Comparison of ENCODE assay signal across 1 cellular context in the genomic region with DNA sequence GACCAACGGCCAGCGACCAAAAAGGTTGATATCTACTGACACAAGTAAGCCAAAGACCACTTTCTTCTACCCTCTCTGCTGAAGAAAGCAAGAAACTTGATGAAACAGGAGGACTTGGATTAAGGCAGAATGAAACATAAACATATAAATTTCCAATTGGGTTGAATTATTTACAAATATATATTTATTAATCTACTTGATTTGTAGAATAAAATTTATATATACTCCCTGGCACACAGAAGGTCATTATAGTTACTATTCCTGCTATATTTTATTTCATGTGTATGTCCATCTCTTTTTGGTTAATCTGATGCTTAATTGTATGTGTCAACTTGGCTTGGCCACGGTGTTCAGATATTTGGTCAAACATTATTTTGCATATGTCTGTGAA.
TF ChIP-seq lines count a peak whose summit lies in the region.

No MANE protein-coding gene starts in this region.

TF ChIP-seq in HepG2, 621 proteins besides CTCF, POLR2A, EP300 and RAD21 (continues in another document):
- TF ChIP-seq, protein P1, sequence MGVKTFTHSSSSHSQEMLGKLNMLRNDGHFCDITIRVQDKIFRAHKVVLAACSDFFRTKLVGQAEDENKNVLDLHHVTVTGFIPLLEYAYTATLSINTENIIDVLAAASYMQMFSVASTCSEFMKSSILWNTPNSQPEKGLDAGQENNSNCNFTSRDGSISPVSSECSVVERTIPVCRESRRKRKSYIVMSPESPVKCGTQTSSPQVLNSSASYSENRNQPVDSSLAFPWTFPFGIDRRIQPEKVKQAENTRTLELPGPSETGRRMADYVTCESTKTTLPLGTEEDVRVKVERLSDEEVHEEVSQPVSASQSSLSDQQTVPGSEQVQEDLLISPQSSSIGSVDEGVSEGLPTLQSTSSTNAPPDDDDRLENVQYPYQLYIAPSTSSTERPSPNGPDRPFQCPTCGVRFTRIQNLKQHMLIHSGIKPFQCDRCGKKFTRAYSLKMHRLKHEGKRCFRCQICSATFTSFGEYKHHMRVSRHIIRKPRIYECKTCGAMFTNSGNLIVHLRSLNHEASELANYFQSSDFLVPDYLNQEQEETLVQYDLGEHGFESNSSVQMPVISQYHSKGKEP (CRISPR knock-in tag; IDR thresholded peaks at IDR 0.05) = no peak
- TF ChIP-seq KDM4B (CRISPR knock-in tag; IDR thresholded peaks at IDR 0.05) (no peak), PRMT3 (CRISPR knock-in tag; IDR thresholded peaks at IDR 0.05; ENCODE audit: borderline replicate concordance, low read depth) (no peak), KDM2A (CRISPR knock-in tag; IDR thresholded peaks at IDR 0.05; ENCODE audit: borderline replicate concordance, low read depth) (no peak), ETV6 (CRISPR knock-in tag; conservative IDR thresholded peaks at IDR 0.05) (no peak), ZSCAN30 (CRISPR knock-in tag; IDR thresholded peaks at IDR 0.05) (0 out of 2 replicates have a peak, but pooled peaks have one; percentile 33), PAWR (CRISPR knock-in tag; IDR thresholded peaks at IDR 0.05; ENCODE audit: borderline replicate concordance) (no peak), ZFP36L1 (CRISPR knock-in tag; IDR thresholded peaks at IDR 0.05) (0 out of 2 replicates have a peak, but pooled peaks have one; percentile 3), HMG20B (CRISPR knock-in tag; conservative IDR thresholded peaks at IDR 0.05) (no peak), NKX3-1 (CRISPR knock-in tag; IDR thresholded peaks at IDR 0.05) (0 out of 2 replicates have a peak, but pooled peaks have one; percentile 62), ZNF761 (CRISPR knock-in tag; conservative IDR thresholded peaks at IDR 0.05) (0 out of 2 replicates have a peak, but pooled peaks have one; percentile 2), NFIC (IDR thresholded peaks at IDR 0.05; ENCODE audit: low read length) (0 out of 2 replicates have a peak, but pooled peaks have one; percentile 7), NAIF1 (CRISPR knock-in tag; IDR thresholded peaks at IDR 0.05; ENCODE audit: borderline replicate concordance) (0 out of 2 replicates have a peak, but pooled peaks have one; percentile 46), EHMT2 (IDR thresholded peaks at IDR 0.05; ENCODE audit: borderline replicate concordance, low read depth, low read length) (no peak), SMARCE1 (IDR thresholded peaks at IDR 0.05; ENCODE audit: borderline replicate concordance) (no peak), ZMYM2 (CRISPR knock-in tag; IDR thresholded peaks at IDR 0.05) (peak; percentile 10; the same call in 1 of the 2 replicates), BCL6 (CRISPR knock-in tag; IDR thresholded peaks at IDR 0.05) (no peak), GFI1 (CRISPR knock-in tag; IDR thresholded peaks at IDR 0.05; ENCODE audit: borderline replicate concordance) (no peak), NBN (conservative IDR thresholded peaks at IDR 0.05) (no peak), RFX5 (IDR thresholded peaks at IDR 0.05; ENCODE audit: low read depth, low read length) (no peak), HNRNPL (IDR thresholded peaks at IDR 0.05; ENCODE audit: low read depth, low read length) (0 out of 2 replicates have a peak, but pooled peaks have one; percentile 43), HDAC2 (CRISPR knock-in tag; IDR thresholded peaks at IDR 0.05) (no peak), DNMT1 (CRISPR knock-in tag; IDR thresholded peaks at IDR 0.05) (no peak), ELF4 (CRISPR knock-in tag; IDR thresholded peaks at IDR 0.05; ENCODE audit: borderline replicate concordance) (no peak), SALL2 (CRISPR knock-in tag; IDR thresholded peaks at IDR 0.05) (no peak), SOX6 (IDR thresholded peaks at IDR 0.05) (no peak), SOX6 (CRISPR knock-in tag; IDR thresholded peaks at IDR 0.05) (no peak), SIN3B (IDR thresholded peaks at IDR 0.05; ENCODE audit: low read length) (no peak), CBFB (CRISPR knock-in tag; IDR thresholded peaks at IDR 0.05) (no peak), RARA (CRISPR knock-in tag; IDR thresholded peaks at IDR 0.05) (no peak), RBFOX2 (IDR thresholded peaks at IDR 0.05; ENCODE audit: low read depth, low read length) (peak; percentile 73), ZBTB7B (CRISPR knock-in tag; IDR thresholded peaks at IDR 0.05) (no peak), RARG (CRISPR knock-in tag; IDR thresholded peaks at IDR 0.05; ENCODE audit: low read depth) (0 out of 2 replicates have a peak, but pooled peaks have one; percentile 21), TARDBP (CRISPR knock-in tag; IDR thresholded peaks at IDR 0.05) (no peak), TCF7L2 (IDR thresholded peaks at IDR 0.05; ENCODE audit: low read depth, low read length) (0 out of 2 replicates have a peak, but pooled peaks have one; percentile 59), ZNF543 (CRISPR knock-in tag; IDR thresholded peaks at IDR 0.05) (0 out of 2 replicates have a peak, but pooled peaks have one; percentile 14), ZSCAN31 (CRISPR knock-in tag; IDR thresholded peaks at IDR 0.05; ENCODE audit: low read depth) (no peak), TAF1 (CRISPR knock-in tag; IDR thresholded peaks at IDR 0.05) (no peak), CHCHD3 (CRISPR knock-in tag; IDR thresholded peaks at IDR 0.05) (no peak), PCBP2 (optimal IDR thresholded peaks at IDR 0.05; ENCODE audit: low read depth, low read length, poor library complexity, severe bottlenecking) (no peak), KMT2B (CRISPR knock-in tag; IDR thresholded peaks at IDR 0.05) (no peak), SKI (IDR thresholded peaks at IDR 0.05; ENCODE audit: partially characterized antibody) (no peak)
- TF ChIP-seq, protein P2, sequence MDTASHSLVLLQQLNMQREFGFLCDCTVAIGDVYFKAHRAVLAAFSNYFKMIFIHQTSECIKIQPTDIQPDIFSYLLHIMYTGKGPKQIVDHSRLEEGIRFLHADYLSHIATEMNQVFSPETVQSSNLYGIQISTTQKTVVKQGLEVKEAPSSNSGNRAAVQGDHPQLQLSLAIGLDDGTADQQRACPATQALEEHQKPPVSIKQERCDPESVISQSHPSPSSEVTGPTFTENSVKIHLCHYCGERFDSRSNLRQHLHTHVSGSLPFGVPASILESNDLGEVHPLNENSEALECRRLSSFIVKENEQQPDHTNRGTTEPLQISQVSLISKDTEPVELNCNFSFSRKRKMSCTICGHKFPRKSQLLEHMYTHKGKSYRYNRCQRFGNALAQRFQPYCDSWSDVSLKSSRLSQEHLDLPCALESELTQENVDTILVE (CRISPR knock-in tag; IDR thresholded peaks at IDR 0.05) = no peak
- TF ChIP-seq, protein P3, sequence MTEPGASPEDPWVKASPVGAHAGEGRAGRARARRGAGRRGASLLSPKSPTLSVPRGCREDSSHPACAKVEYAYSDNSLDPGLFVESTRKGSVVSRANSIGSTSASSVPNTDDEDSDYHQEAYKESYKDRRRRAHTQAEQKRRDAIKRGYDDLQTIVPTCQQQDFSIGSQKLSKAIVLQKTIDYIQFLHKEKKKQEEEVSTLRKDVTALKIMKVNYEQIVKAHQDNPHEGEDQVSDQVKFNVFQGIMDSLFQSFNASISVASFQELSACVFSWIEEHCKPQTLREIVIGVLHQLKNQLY (CRISPR knock-in tag; IDR thresholded peaks at IDR 0.05) = no peak
- TF ChIP-seq, protein P4, sequence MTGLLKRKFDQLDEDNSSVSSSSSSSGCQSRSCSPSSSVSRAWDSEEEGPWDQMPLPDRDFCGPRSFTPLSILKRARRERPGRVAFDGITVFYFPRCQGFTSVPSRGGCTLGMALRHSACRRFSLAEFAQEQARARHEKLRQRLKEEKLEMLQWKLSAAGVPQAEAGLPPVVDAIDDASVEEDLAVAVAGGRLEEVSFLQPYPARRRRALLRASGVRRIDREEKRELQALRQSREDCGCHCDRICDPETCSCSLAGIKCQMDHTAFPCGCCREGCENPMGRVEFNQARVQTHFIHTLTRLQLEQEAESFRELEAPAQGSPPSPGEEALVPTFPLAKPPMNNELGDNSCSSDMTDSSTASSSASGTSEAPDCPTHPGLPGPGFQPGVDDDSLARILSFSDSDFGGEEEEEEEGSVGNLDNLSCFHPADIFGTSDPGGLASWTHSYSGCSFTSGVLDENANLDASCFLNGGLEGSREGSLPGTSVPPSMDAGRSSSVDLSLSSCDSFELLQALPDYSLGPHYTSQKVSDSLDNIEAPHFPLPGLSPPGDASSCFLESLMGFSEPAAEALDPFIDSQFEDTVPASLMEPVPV (CRISPR knock-in tag; IDR thresholded peaks at IDR 0.05) = 0 out of 2 replicates have a peak, but pooled peaks have one; percentile 2
- TF ChIP-seq, protein P5, sequence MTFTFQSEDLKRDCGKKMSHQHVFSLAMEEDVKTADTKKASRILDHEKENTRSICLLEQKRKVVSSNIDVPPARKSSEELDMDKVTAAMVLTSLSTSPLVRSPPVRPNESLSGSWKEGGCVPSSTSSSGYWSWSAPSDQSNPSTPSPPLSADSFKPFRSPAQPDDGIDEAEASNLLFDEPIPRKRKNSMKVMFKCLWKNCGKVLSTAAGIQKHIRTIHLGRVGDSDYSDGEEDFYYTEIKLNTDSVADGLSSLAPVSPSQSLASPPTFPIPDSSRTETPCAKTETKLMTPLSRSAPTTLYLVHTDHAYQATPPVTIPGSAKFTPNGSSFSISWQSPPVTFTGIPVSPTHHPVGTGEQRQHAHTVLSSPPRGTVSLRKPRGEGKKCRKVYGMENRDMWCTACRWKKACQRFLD (CRISPR knock-in tag; IDR thresholded peaks at IDR 0.05; ENCODE audit: borderline replicate concordance) = no peak
- TF ChIP-seq, protein P6, sequence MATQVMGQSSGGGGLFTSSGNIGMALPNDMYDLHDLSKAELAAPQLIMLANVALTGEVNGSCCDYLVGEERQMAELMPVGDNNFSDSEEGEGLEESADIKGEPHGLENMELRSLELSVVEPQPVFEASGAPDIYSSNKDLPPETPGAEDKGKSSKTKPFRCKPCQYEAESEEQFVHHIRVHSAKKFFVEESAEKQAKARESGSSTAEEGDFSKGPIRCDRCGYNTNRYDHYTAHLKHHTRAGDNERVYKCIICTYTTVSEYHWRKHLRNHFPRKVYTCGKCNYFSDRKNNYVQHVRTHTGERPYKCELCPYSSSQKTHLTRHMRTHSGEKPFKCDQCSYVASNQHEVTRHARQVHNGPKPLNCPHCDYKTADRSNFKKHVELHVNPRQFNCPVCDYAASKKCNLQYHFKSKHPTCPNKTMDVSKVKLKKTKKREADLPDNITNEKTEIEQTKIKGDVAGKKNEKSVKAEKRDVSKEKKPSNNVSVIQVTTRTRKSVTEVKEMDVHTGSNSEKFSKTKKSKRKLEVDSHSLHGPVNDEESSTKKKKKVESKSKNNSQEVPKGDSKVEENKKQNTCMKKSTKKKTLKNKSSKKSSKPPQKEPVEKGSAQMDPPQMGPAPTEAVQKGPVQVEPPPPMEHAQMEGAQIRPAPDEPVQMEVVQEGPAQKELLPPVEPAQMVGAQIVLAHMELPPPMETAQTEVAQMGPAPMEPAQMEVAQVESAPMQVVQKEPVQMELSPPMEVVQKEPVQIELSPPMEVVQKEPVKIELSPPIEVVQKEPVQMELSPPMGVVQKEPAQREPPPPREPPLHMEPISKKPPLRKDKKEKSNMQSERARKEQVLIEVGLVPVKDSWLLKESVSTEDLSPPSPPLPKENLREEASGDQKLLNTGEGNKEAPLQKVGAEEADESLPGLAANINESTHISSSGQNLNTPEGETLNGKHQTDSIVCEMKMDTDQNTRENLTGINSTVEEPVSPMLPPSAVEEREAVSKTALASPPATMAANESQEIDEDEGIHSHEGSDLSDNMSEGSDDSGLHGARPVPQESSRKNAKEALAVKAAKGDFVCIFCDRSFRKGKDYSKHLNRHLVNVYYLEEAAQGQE (IDR thresholded peaks at IDR 0.05; ENCODE audit: borderline replicate concordance in 1 of 2, low read depth in 1 of 2, low read length in 2 of 2) = no peak
- TF ChIP-seq, protein P7, sequence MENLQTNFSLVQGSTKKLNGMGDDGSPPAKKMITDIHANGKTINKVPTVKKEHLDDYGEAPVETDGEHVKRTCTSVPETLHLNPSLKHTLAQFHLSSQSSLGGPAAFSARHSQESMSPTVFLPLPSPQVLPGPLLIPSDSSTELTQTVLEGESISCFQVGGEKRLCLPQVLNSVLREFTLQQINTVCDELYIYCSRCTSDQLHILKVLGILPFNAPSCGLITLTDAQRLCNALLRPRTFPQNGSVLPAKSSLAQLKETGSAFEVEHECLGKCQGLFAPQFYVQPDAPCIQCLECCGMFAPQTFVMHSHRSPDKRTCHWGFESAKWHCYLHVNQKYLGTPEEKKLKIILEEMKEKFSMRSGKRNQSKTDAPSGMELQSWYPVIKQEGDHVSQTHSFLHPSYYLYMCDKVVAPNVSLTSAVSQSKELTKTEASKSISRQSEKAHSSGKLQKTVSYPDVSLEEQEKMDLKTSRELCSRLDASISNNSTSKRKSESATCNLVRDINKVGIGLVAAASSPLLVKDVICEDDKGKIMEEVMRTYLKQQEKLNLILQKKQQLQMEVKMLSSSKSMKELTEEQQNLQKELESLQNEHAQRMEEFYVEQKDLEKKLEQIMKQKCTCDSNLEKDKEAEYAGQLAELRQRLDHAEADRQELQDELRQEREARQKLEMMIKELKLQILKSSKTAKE (CRISPR knock-in tag; IDR thresholded peaks at IDR 0.05; ENCODE audit: borderline replicate concordance) = 0 out of 2 replicates have a peak, but pooled peaks have one; percentile 15
- TF ChIP-seq, protein P8, sequence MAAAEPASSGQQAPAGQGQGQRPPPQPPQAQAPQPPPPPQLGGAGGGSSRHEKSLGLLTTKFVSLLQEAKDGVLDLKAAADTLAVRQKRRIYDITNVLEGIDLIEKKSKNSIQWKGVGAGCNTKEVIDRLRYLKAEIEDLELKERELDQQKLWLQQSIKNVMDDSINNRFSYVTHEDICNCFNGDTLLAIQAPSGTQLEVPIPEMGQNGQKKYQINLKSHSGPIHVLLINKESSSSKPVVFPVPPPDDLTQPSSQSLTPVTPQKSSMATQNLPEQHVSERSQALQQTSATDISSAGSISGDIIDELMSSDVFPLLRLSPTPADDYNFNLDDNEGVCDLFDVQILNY (CRISPR knock-in tag; conservative IDR thresholded peaks at IDR 0.05) = no peak
- TF ChIP-seq, protein P9, sequence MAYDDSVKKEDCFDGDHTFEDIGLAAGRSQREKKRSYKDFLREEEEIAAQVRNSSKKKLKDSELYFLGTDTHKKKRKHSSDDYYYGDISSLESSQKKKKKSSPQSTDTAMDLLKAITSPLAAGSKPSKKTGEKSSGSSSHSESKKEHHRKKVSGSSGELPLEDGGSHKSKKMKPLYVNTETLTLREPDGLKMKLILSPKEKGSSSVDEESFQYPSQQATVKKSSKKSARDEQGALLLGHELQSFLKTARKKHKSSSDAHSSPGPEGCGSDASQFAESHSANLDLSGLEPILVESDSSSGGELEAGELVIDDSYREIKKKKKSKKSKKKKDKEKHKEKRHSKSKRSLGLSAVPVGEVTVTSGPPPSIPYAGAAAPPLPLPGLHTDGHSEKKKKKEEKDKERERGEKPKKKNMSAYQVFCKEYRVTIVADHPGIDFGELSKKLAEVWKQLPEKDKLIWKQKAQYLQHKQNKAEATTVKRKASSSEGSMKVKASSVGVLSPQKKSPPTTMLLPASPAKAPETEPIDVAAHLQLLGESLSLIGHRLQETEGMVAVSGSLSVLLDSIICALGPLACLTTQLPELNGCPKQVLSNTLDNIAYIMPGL (CRISPR knock-in tag; IDR thresholded peaks at IDR 0.05; ENCODE audit: borderline replicate concordance in 1 of 2, low read depth in 1 of 2) = peak in 1 of 2 experiments; percentile 35; a peak in 2 of 4 replicates
- TF ChIP-seq, protein P10, sequence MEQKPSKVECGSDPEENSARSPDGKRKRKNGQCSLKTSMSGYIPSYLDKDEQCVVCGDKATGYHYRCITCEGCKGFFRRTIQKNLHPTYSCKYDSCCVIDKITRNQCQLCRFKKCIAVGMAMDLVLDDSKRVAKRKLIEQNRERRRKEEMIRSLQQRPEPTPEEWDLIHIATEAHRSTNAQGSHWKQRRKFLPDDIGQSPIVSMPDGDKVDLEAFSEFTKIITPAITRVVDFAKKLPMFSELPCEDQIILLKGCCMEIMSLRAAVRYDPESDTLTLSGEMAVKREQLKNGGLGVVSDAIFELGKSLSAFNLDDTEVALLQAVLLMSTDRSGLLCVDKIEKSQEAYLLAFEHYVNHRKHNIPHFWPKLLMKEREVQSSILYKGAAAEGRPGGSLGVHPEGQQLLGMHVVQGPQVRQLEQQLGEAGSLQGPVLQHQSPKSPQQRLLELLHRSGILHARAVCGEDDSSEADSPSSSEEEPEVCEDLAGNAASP (CRISPR knock-in tag; IDR thresholded peaks at IDR 0.05; ENCODE audit: borderline replicate concordance) = peak; percentile 3; the same call in 1 of the 2 replicates
